In the genomic region with DNA sequence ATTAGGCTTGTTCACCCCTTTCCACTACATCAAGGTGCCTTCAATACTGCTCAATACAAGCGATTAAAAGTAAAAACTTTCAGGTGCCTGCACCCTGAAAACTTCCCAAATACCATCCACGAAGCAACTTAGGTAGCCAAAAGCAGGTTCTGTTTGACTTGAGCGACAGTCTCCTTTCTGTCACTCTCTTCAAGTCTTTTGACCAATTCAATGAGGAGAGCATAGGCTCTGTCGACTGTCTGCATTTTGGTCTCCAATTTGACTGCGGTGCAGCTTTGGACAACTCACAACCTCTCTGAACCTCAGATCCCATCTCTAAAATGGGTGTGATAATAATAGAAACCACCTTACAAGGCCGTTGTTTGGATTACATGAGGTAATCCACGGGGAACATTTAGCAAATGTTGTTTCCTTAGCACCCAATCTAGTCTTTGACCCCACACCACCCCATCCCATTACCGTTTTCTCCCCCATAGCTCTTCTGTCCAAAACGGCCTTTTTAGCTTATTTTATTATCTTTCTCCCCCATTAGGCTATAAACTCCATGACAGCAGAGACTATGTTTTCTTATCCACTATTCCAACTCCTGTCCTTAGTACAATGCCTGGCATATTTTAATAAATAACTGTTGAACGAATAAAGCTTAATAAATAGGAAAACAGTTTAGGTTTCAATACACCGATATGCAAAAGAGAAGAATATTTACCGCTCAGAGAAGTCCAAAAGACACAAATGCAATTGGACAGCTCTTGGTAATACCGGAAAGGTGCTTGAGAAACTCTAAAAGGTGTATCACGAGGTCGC, we compare ENCODE assay signal across 8 cellular contexts. TPM values are rescaled to one million over a fixed set of nuclear protein-coding genes. Genes with fewer than 3 reads are reported as not detected.
DNase-seq lines count a peak whose midpoint lies in the region; ATAC-seq, FAIRE-seq and TF ChIP-seq lines count a peak whose summit lies in the region.

No MANE protein-coding gene starts in this region.

- 0 out of 2 replicates have a peak, but pooled peaks cover 11% of the 10 kb centered on the region for H3F3A ChIP-seq in OCI-LY1 (ENCODE audit: insufficient read depth, low read length)

- peaks cover 34% of the 10 kb centered on the region for H3K36me3 Mint-ChIP-seq in CD8-positive, alpha-beta T cell
- peaks cover 22% of the 10 kb centered on the region for H3K36me3 Mint-ChIP-seq in osteocyte (ENCODE audit: unreplicated experiment)

- H4K20me1 ChIP-seq in OCI-LY1 (ENCODE audit: insufficient read depth, low read length) (no peaks in the 10 kb centered on the region), endothelial cell of umbilical vein (replicated peaks; ENCODE audit: control insufficient read depth, extremely low read depth, insufficient read depth, low read length) (no peaks in the 10 kb centered on the region)

- DNase-seq in CD8-positive, alpha-beta T cell: no peak
- DNase-seq in endothelial cell of umbilical vein (ENCODE audit: low read depth, low spot score) (no peak), osteocyte (ENCODE audit: extremely low spot score, unreplicated experiment) (no peak), RCC 7860 (ENCODE audit: low spot score) (no peak)

- peak overlapping the region; percentile 98 for H3K27ac ChIP-seq in CD8-positive, alpha-beta T cell (ENCODE audit: low read depth, low read length)
- H3K27ac ChIP-seq in OCI-LY1 (ENCODE audit: low read depth, low read length, poor library complexity, severe bottlenecking) (peak overlapping the region; percentile 89), endothelial cell of umbilical vein (ENCODE audit: insufficient read depth, low read depth, low read length) (peak overlapping the region; percentile 76)

- H3K79me2 ChIP-seq in OCI-LY1 (ENCODE audit: insufficient read depth, low read length): peaks cover 19% of the 10 kb centered on the region
- peaks cover 27% of the 10 kb centered on the region for H3K79me2 ChIP-seq in endothelial cell of umbilical vein (ENCODE audit: control insufficient read depth, insufficient read depth, low read length)

- H3K27me3 Mint-ChIP-seq in CD8-positive, alpha-beta T cell (ENCODE audit: low read depth): no peaks in the 10 kb centered on the region
- H3K27me3 Mint-ChIP-seq in osteocyte (ENCODE audit: unreplicated experiment): no peaks in the 10 kb centered on the region

- peaks cover 54% of the 10 kb centered on the region for H3K4me1 Mint-ChIP-seq in CD8-positive, alpha-beta T cell (ENCODE audit: low read depth)
- peaks cover 27% of the 10 kb centered on the region for H3K4me1 Mint-ChIP-seq in osteocyte (ENCODE audit: unreplicated experiment)

- H3K4me3 ChIP-seq in CD8-positive, alpha-beta T cell (ENCODE audit: low read depth, low read length): peak overlapping the region; percentile 94
- H3K4me3 ChIP-seq in OCI-LY1 (ENCODE audit: low read depth, low read length, poor library complexity, severe bottlenecking) (peak overlapping the region; percentile 66), endothelial cell of umbilical vein (replicated peaks in 1 of 3; ENCODE audit: insufficient read depth in 1 of 3, low read depth in 1 of 3, low read length in 3 of 3) (peak overlapping the region; percentile 61 to 97 (median 95))

- no peaks in the 10 kb centered on the region for H3K9me3 ChIP-seq in CD8-positive, alpha-beta T cell (ENCODE audit: low read length)
- no peaks in the 10 kb centered on the region for H3K9me3 ChIP-seq in OCI-LY1 (ENCODE audit: low read length)
- H3K9me3 ChIP-seq in endothelial cell of umbilical vein (replicated peaks; ENCODE audit: control insufficient read depth, insufficient read depth, low read length): no peaks in the 10 kb centered on the region

- TF ChIP-seq POLR2A in endothelial cell of umbilical vein (IDR thresholded peaks at IDR 0.05; ENCODE audit: low read depth, low read length): no peak

- POLR2A ChIA-PET in CD8-positive, alpha-beta T cell (lab: Charles Lee): interaction anchor here (1.0 to 3.4 kb wide), 12 partner anchors 7 to 54 kb away, joined by 3 to 27 read pairs (median 6); no protein-coding TSS in a partner anchor
- POLR2A ChIA-PET in endothelial cell of umbilical vein (lab: Charles Lee): interaction anchor here (0.6 kb wide), 1 partner anchor 71 kb away, joined by 4 read pairs; no protein-coding TSS in a partner anchor

- CTCF ChIA-PET in CD8-positive, alpha-beta T cell (lab: Charles Lee): interaction anchor here (0.6 to 3.0 kb wide), 9 partner anchors 11 to 104 kb away, joined by 3 to 15 read pairs (median 3); no protein-coding TSS in a partner anchor
- CTCF ChIA-PET in endothelial cell of umbilical vein (lab: Charles Lee): interaction anchor here (0.6 to 3.0 kb wide), 9 partner anchors 9 to 214 kb away, joined by 3 to 18 read pairs (median 5); no protein-coding TSS in a partner anchor

- H3K9ac ChIP-seq in OCI-LY1 (ENCODE audit: low read length) (peak overlapping the region; percentile 75), endothelial cell of umbilical vein (replicated peaks; ENCODE audit: extremely low read depth, insufficient read depth, low read length) (peak overlapping the region; percentile 86)

- no TSS peak for BruUV-seq in endothelial cell of umbilical vein (replicated peaks; lab: Mats Ljungman, UMichigan)

- peaks cover 8% of the 10 kb centered on the region for H3K36me3 ChIP-seq in CD8-positive, alpha-beta T cell (ENCODE audit: insufficient read depth, low read length)
- H3K36me3 ChIP-seq in OCI-LY1 (ENCODE audit: insufficient read depth, low read length) (peaks cover 21% of the 10 kb centered on the region), endothelial cell of umbilical vein (ENCODE audit: control insufficient read depth in 2 of 2, extremely low read depth in 1 of 2, insufficient read depth in 2 of 2, low read length in 2 of 2) (peaks cover 2 to 5% of the 10 kb centered on the region in 2 experiments)

- peak overlapping the region; percentile 99 for H3K27ac Mint-ChIP-seq in CD8-positive, alpha-beta T cell
- peak overlapping the region; percentile 99 for H3K27ac Mint-ChIP-seq in osteocyte (ENCODE audit: unreplicated experiment)

- no peak for TF ChIP-seq CTCF in CD8-positive, alpha-beta T cell (IDR thresholded peaks at IDR 0.05)
- no peak for TF ChIP-seq CTCF in OCI-LY1 (IDR thresholded peaks at IDR 0.05; ENCODE audit: low read length)
- TF ChIP-seq CTCF in endothelial cell of umbilical vein (IDR thresholded peaks at IDR 0.05; ENCODE audit: extremely low read depth in 1 of 2, insufficient read depth in 1 of 2, low read depth in 1 of 2, low read length in 2 of 2): no peak
- TF ChIP-seq CTCF in osteocyte (IDR thresholded peaks at IDR 0.05): no peak

- H2AFZ ChIP-seq in OCI-LY1 (ENCODE audit: low read length): no peak overlapping the region
- H2AFZ ChIP-seq in endothelial cell of umbilical vein (ENCODE audit: low read depth, low read length): peak overlapping the region; percentile 80

- no peak for ATAC-seq in CD8-positive, alpha-beta T cell
- no peak for ATAC-seq in GM19452 (IDR thresholded peaks at IDR 0.05; ENCODE audit: unreplicated experiment)
- ATAC-seq in HG02852 (IDR thresholded peaks at IDR 0.05; ENCODE audit: unreplicated experiment): no peak
- no peak for ATAC-seq in GM19328 (IDR thresholded peaks at IDR 0.05; ENCODE audit: unreplicated experiment)

- no peak for FAIRE-seq in endothelial cell of umbilical vein (lab: Jason Lieb, UNC)
- FAIRE-seq in RCC 7860 (lab: Jason Lieb, UNC): no peak

- H3K4me3 Mint-ChIP-seq in CD8-positive, alpha-beta T cell: peak overlapping the region; percentile 94
- peak overlapping the region; percentile 87 for H3K4me3 Mint-ChIP-seq in osteocyte (ENCODE audit: unreplicated experiment)

- intact Hi-C loops in CD8-positive, alpha-beta T cell (cut with DNase I, micrococcal nuclease): loop anchor here (1.0 to 5.0 kb wide), 8 partner anchors 8 to 1009 kb away; a partner anchor contains a TSS
- intact Hi-C loops in endothelial cell of umbilical vein (cut with micrococcal nuclease): loop anchor here (1.0 to 5.0 kb wide), 3 partner anchors 66 to 160 kb away; no protein-coding TSS in a partner anchor

- H3K27me3 ChIP-seq in CD8-positive, alpha-beta T cell (ENCODE audit: insufficient read depth, low read length): no peaks in the 10 kb centered on the region
- H3K27me3 ChIP-seq in OCI-LY1 (ENCODE audit: insufficient read depth, low read length): no peaks in the 10 kb centered on the region
- no peaks in the 10 kb centered on the region for H3K27me3 ChIP-seq in endothelial cell of umbilical vein (ENCODE audit: control insufficient read depth in 2 of 2, insufficient read depth in 2 of 2, low read length in 2 of 2)

- H3K4me2 ChIP-seq in OCI-LY1 (ENCODE audit: low read length): peak overlapping the region; percentile 92
- H3K4me2 ChIP-seq in endothelial cell of umbilical vein (ENCODE audit: insufficient read depth, low read length): peak overlapping the region; percentile 99

- peaks cover 55% of the 10 kb centered on the region for H3K4me1 ChIP-seq in CD8-positive, alpha-beta T cell (ENCODE audit: insufficient read depth, low read length)
- H3K4me1 ChIP-seq in OCI-LY1 (ENCODE audit: insufficient read depth, low read length, severe bottlenecking) (peaks cover 61% of the 10 kb centered on the region), endothelial cell of umbilical vein (ENCODE audit: control insufficient read depth, extremely low read depth, insufficient read depth, low read length) (peaks cover 18% of the 10 kb centered on the region)

- H3K9me3 Mint-ChIP-seq in CD8-positive, alpha-beta T cell: no peaks in the 10 kb centered on the region
- H3K9me3 Mint-ChIP-seq in osteocyte (ENCODE audit: unreplicated experiment): no peaks in the 10 kb centered on the region

- H3K9me1 ChIP-seq in endothelial cell of umbilical vein (replicated peaks; ENCODE audit: control insufficient read depth, extremely low read depth, insufficient read depth, low read length): no peaks in the 10 kb centered on the region

- no peaks in the 10 kb centered on the region for H3K9me2 ChIP-seq in OCI-LY1 (ENCODE audit: low read depth, low read length)

- dilution Hi-C loops in endothelial cell of umbilical vein (cut with MboI; ENCODE audit: extremely low pct_ligation_motif_present, low sequenced_read_pairs): no loop called here

RNA-seq across cellular contexts. Expression of a gene that starts 1.0 kb away (rescaled TPM):
- 100 to 1,000 TPM; 169 to 176 TPM for total RNA-seq in CD8-positive, alpha-beta T cell
- total RNA-seq in endothelial cell of umbilical vein: 54.3 and 58.5 TPM in 2 replicates
- polyA plus RNA-seq in endothelial cell of umbilical vein: 11.5 and 14.6 TPM in 2 replicates
- 13.7 and 14.1 TPM in 2 replicates for polyA plus RNA-seq in endothelial cell of umbilical vein (2011; cell fraction: cytosol; rRNA removed)
- polyA plus RNA-seq in endothelial cell of umbilical vein (2011; cell fraction: nucleus; rRNA removed): 59.8 and 76.4 TPM in 2 replicates
- polyA plus RNA-seq in endothelial cell of umbilical vein (2012): 19.2 and 26.2 TPM in 2 replicates
- polyA minus RNA-seq in endothelial cell of umbilical vein: 64.0 and 70.4 TPM in 2 replicates
- polyA minus RNA-seq in endothelial cell of umbilical vein (2011; cell fraction: cytosol; rRNA and poly(A)+ RNA removed): 12.7 TPM
- polyA minus RNA-seq in endothelial cell of umbilical vein (2011; cell fraction: nucleus; rRNA and poly(A)+ RNA removed): 48.0 and 72.1 TPM in 2 replicates
- 79.7 and 83.0 TPM in 2 replicates for total RNA-seq in osteocyte

RNA-seq across cellular contexts. Expression of a gene that starts 8.1 kb away (rescaled TPM):
- total RNA-seq in CD8-positive, alpha-beta T cell: 100 to 1,000 TPM; 113 to 119 TPM
- total RNA-seq in endothelial cell of umbilical vein: 89.1 and 90.2 TPM in 2 replicates
- polyA plus RNA-seq in endothelial cell of umbilical vein: 26.3 and 28.0 TPM in 2 replicates
- polyA plus RNA-seq in endothelial cell of umbilical vein (2011; cell fraction: cytosol; rRNA removed): 48.8 and 53.7 TPM in 2 replicates
- polyA plus RNA-seq in endothelial cell of umbilical vein (2011; cell fraction: nucleus; rRNA removed): 39.1 and 46.3 TPM in 2 replicates
- 34.0 and 40.2 TPM in 2 replicates for polyA plus RNA-seq in endothelial cell of umbilical vein (2012)
- polyA minus RNA-seq in endothelial cell of umbilical vein: 32.1 and 40.4 TPM in 2 replicates
- 38.9 TPM for polyA minus RNA-seq in endothelial cell of umbilical vein (2011; cell fraction: cytosol; rRNA and poly(A)+ RNA removed)
- 20.3 and 27.6 TPM in 2 replicates for polyA minus RNA-seq in endothelial cell of umbilical vein (2011; cell fraction: nucleus; rRNA and poly(A)+ RNA removed)
- 41.0 and 45.4 TPM in 2 replicates for total RNA-seq in osteocyte
